1 cellular context compared by ENCODE assay signal in the genomic region with DNA sequence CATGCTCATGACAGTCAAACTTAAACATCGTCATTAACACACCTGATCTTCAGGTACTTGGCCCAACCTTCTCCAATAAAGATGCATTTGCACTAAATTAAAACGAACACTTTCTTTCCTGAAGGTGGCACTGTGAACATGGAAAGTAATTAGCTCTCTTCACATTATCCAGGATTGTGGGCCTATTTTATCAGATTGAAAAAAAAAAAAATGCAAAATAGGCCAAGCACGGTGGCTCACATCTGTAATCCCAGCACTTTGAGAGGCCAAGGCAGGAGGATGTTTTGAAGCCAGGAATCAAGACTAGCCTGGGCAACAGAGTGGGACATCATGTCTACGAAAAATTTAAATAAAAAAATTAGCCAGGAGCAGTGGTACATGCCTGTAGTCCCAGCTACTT.
TF ChIP-seq lines count a peak whose summit lies in the region.

No MANE protein-coding gene starts in this region.

TF ChIP-seq in K562, 482 proteins besides CTCF, POLR2A, EP300 and RAD21:
- TF ChIP-seq ZNF384 (IDR thresholded peaks at IDR 0.05; ENCODE audit: low read depth, low read length) (peak; percentile 79; the same call in 1 of the 2 replicates), ERF (CRISPR knock-in tag; IDR thresholded peaks at IDR 0.05) (no peak)
